ENCODE assay signal across 29 cellular contexts in the genomic region with DNA sequence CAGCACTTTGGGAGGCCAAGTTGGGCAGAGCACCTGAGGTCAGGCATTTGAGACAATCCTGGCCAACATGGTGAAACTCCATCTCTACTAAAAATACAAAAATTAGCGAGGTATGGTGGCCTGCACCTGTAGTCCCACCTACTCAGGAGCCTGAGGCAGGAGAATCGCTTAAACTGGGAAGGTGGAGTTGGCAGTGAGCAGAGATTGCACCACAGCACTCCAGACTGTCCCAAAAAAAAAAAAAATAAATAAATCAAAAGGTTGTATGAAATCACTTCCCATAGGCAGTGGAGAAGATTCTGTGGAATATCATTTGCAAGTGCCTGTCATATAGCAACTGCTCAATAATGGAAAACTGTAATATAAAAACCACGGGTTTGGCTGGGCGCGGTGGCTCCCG.
"Had no signal": no experiment of that assay in that cellular context is flagged by ENCODE, and none has a peak within 500 bp of the region (broad histone marks: within the 10 kb centered on the region; RNA-seq: fewer than 3 reads in every experiment).

No MANE protein-coding gene starts in this region.

- ATAC-seq: stimulated activated effector memory CD8-positive, alpha-beta T cell treated with anti-CD3 and anti-CD28 coated beads, Interleukin-12 subunit alpha, Interleukin-12 subunit beta, amount 100 ng/mL, for 72 hours; stimulated activated memory B cell treated with anti-CD40 and anti-IgM and Interleukin-4, amounts not matched to agents 10 μg/mL and 1 μg/mL and 100 μg/mL, for 72 hours; stimulated activated naive B cell treated with anti-CD40 and anti-IgM and Interleukin-4, amounts not matched to agents 10 μg/mL and 1 μg/mL and 100 μg/mL, for 72 hours; stimulated activated naive CD8-positive, alpha-beta T cell treated with anti-CD3 and anti-CD28 coated beads, Interleukin-15, amount 100 ng/mL, for 72 hours; stimulated activated naive CD8-positive, alpha-beta T cell treated with anti-CD3 and anti-CD28 coated beads, Interleukin-15, Interleukin-2, amounts not matched to agents 100 U/mL and 50 U/mL, for 24 hours; upper lobe of right lung had no signal

- H3K36me3 ChIP-seq: stomach, suprapubic skin, thoracic aorta, thyroid gland, tibial artery, tibial nerve, transverse colon, upper lobe of left lung, upper lobe of right lung, uterus, vagina had no signal

- H3K4me3 ChIP-seq: stomach, suprapubic skin, testis, thoracic aorta, thyroid gland, tibial artery, tibial nerve, transverse colon, upper lobe of left lung, upper lobe of right lung, uterus, vagina had no signal

- H3K4me1 ChIP-seq: testis, thyroid gland, uterus, vagina had no signal

- H3K36me3 Mint-ChIP-seq: stimulated activated effector memory CD8-positive, alpha-beta T cell treated with anti-CD3 and anti-CD28 coated beads, Interleukin-12 subunit alpha, Interleukin-12 subunit beta, amount 100 ng/mL, for 72 hours; stimulated activated memory B cell treated with anti-CD40 and anti-IgM and Interleukin-4, amounts not matched to agents 10 μg/mL and 1 μg/mL and 100 μg/mL, for 72 hours; stimulated activated naive B cell treated with anti-CD40 and anti-IgM and Interleukin-4, amounts not matched to agents 10 μg/mL and 1 μg/mL and 100 μg/mL, for 72 hours; type B pancreatic cell had no signal

- FAIRE-seq: urothelium cell line had no signal

- H3K27ac Mint-ChIP-seq: stimulated activated effector memory CD8-positive, alpha-beta T cell treated with anti-CD3 and anti-CD28 coated beads, Interleukin-12 subunit alpha, Interleukin-12 subunit beta, amount 100 ng/mL, for 72 hours; stimulated activated memory B cell treated with anti-CD40 and anti-IgM and Interleukin-4, amounts not matched to agents 10 μg/mL and 1 μg/mL and 100 μg/mL, for 72 hours; stimulated activated naive B cell treated with anti-CD40 and anti-IgM and Interleukin-4, amounts not matched to agents 10 μg/mL and 1 μg/mL and 100 μg/mL, for 72 hours; stimulated activated naive CD8-positive, alpha-beta T cell treated with anti-CD3 and anti-CD28 coated beads, Interleukin-15, amount 100 ng/mL, for 72 hours; stimulated activated naive CD8-positive, alpha-beta T cell treated with anti-CD3 and anti-CD28 coated beads, Interleukin-15, Interleukin-2, amounts not matched to agents 100 ng/mL and 50 ng/mL, for 24 hours; type B pancreatic cell had no signal

- DNase-seq: stimulated activated CD4-positive, alpha-beta T cell treated with anti-CD3 and anti-CD28 coated beads, Interleukin-2, amount 100 ng/mL, for 48 hours; stimulated activated CD4-positive, alpha-beta T cell treated with anti-CD3 and anti-CD28 coated beads, Interleukin-4, amount 100 ng/mL, for 1 hour; stimulated activated CD4-positive, alpha-beta T cell treated with anti-CD3 and anti-CD28 coated beads, Interleukin-4, amount 100 ng/mL, for 24 hours; stimulated activated CD4-positive, alpha-beta T cell treated with anti-CD3 and anti-CD28 coated beads, Interleukin-4, amount 100 ng/mL, for 4 hours; stimulated activated CD8-positive, alpha-beta memory T cell treated with anti-CD3 and anti-CD28 coated beads, Interleukin-4, amount 100 ng/mL, for 48 hours; stimulated activated naive B cell treated with anti-CD40 and anti-IgM and Interleukin-4, amounts not matched to agents 10 μg/mL and 1 μg/mL and 100 μg/mL, for 72 hours; stimulated activated naive CD4-positive, alpha-beta T cell; stimulated activated naive CD4-positive, alpha-beta T cell treated with Interleukin-2 at 50 U/mL for 16 hours; stimulated activated naive CD8-positive, alpha-beta T cell treated with anti-CD3 and anti-CD28 coated beads, Interleukin-15, amount 100 ng/mL, for 72 hours; stimulated activated naive CD8-positive, alpha-beta T cell treated with anti-CD3 and anti-CD28 coated beads, Interleukin-15, Interleukin-2, amounts not matched to agents 100 U/mL and 50 U/mL, for 24 hours; stomach; substantia nigra; testis; thyroid gland; tibial artery; transverse colon; trophoblast cell; upper lobe of right lung; uterus had no signal

- H3K27me3 Mint-ChIP-seq: stimulated activated naive CD8-positive, alpha-beta T cell treated with anti-CD3 and anti-CD28 coated beads, Interleukin-15, amount 100 ng/mL, for 72 hours; stimulated activated naive CD8-positive, alpha-beta T cell treated with anti-CD3 and anti-CD28 coated beads, Interleukin-15, Interleukin-2, amounts not matched to agents 100 ng/mL and 50 ng/mL, for 24 hours had no signal

- H3K9me3 Mint-ChIP-seq: stimulated activated effector memory CD8-positive, alpha-beta T cell treated with anti-CD3 and anti-CD28 coated beads, Interleukin-12 subunit alpha, Interleukin-12 subunit beta, amount 100 ng/mL, for 72 hours; stimulated activated memory B cell treated with anti-CD40 and anti-IgM and Interleukin-4, amounts not matched to agents 10 μg/mL and 1 μg/mL and 100 μg/mL, for 72 hours; stimulated activated naive B cell treated with anti-CD40 and anti-IgM and Interleukin-4, amounts not matched to agents 10 μg/mL and 1 μg/mL and 100 μg/mL, for 72 hours; stimulated activated naive CD8-positive, alpha-beta T cell treated with anti-CD3 and anti-CD28 coated beads, Interleukin-15, amount 100 ng/mL, for 72 hours; stimulated activated naive CD8-positive, alpha-beta T cell treated with anti-CD3 and anti-CD28 coated beads, Interleukin-15, Interleukin-2, amounts not matched to agents 100 ng/mL and 50 ng/mL, for 24 hours; type B pancreatic cell had no signal

- H3K27ac ChIP-seq: stomach, suprapubic skin, testis, thoracic aorta, thyroid gland, tibial artery, tibial nerve, transverse colon, upper lobe of left lung, upper lobe of right lung, uterus, vagina had no signal

- H3K27me3 ChIP-seq: stomach, suprapubic skin, testis, thyroid gland, tibial artery, tibial nerve, transverse colon, upper lobe of left lung, upper lobe of right lung, uterus, vagina had no signal

- H3K9me3 ChIP-seq: stomach, suprapubic skin, testis, thoracic aorta, thyroid gland, tibial artery, tibial nerve, transverse colon, upper lobe of left lung, upper lobe of right lung, uterus, vagina had no signal

- H3K4me3 Mint-ChIP-seq: stimulated activated effector memory CD8-positive, alpha-beta T cell treated with anti-CD3 and anti-CD28 coated beads, Interleukin-12 subunit alpha, Interleukin-12 subunit beta, amount 100 ng/mL, for 72 hours; stimulated activated memory B cell treated with anti-CD40 and anti-IgM and Interleukin-4, amounts not matched to agents 10 μg/mL and 1 μg/mL and 100 μg/mL, for 72 hours; stimulated activated naive B cell treated with anti-CD40 and anti-IgM and Interleukin-4, amounts not matched to agents 10 μg/mL and 1 μg/mL and 100 μg/mL, for 72 hours; stimulated activated naive CD8-positive, alpha-beta T cell treated with anti-CD3 and anti-CD28 coated beads, Interleukin-15, amount 100 ng/mL, for 72 hours; stimulated activated naive CD8-positive, alpha-beta T cell treated with anti-CD3 and anti-CD28 coated beads, Interleukin-15, Interleukin-2, amounts not matched to agents 100 ng/mL and 50 ng/mL, for 24 hours; type B pancreatic cell had no signal
